Comparison of ENCODE assay signal across 18 cellular contexts in genomic region chr6:166747644-166748595, GRCh38.
DNase-seq lines count a peak whose midpoint lies in the region; ATAC-seq and TF ChIP-seq lines count a peak whose summit lies in the region.
"Had no signal": no experiment of that assay in that cellular context is flagged by ENCODE, and none has a peak within 500 bp of the region (broad histone marks: within the 10 kb centered on the region; RNA-seq: fewer than 3 reads in every experiment).

No MANE protein-coding gene starts in this region.

- CTCF ChIA-PET in PC-3 (lab: Charles Lee) (no interaction called here), GM10248 (lab: Yijun Ruan, JAX) (no interaction called here)

- BruUV-seq in PC-3 (replicated peaks; lab: Mats Ljungman, UMichigan) = no TSS peak

- no peaks in the 10 kb centered on the region for H3F3A ChIP-seq in PC-3 (ENCODE audit: low read length, unreplicated experiment)

- H3K27me3 ChIP-seq in PC-3 (ENCODE audit: low read length) (no peaks in the 10 kb centered on the region), prostate gland (replicated peaks; ENCODE audit: insufficient read depth) (no peaks in the 10 kb centered on the region)
- H3K27me3 ChIP-seq: dorsolateral prefrontal cortex, upper lobe of left lung had no signal

- ATAC-seq in PC-3 (peak; percentile 33), HG03432 (IDR thresholded peaks at IDR 0.05; ENCODE audit: unreplicated experiment) (no peak)
- ATAC-seq: activated naive CD8-positive, alpha-beta T cell treated with anti-CD3 and anti-CD28 coated beads, Interleukin-2, amount 50 U/mL, for 24 hours; CD8-positive, alpha-beta T cell; right cardiac atrium had no signal

- H3K4me1 ChIP-seq in PC-3 (ENCODE audit: insufficient read depth, low read length) = no peaks in the 10 kb centered on the region
- no peaks in the 10 kb centered on the region for H3K4me1 ChIP-seq in prostate gland (replicated peaks)
- H3K4me1 ChIP-seq: HAP-1, upper lobe of left lung had no signal

- WGBS in prostate gland = 50% methylated on average over 25 of the region's 29 CpGs

- no peaks in the 10 kb centered on the region for H4K20me1 ChIP-seq in PC-3 (ENCODE audit: low read length)

- no peak overlapping the region for H3K9ac ChIP-seq in PC-3 (ENCODE audit: low read length)

- no peak for TF ChIP-seq POLR2A in prostate gland (IDR thresholded peaks at IDR 0.05)

- H3K4me2 ChIP-seq in PC-3 (ENCODE audit: low read length) = no peak overlapping the region

- no peak overlapping the region for H2AFZ ChIP-seq in PC-3 (ENCODE audit: low read length)

- peak; percentile 53 for DNase-seq in activated effector memory CD4-positive, alpha-beta T cell treated with anti-CD3 and anti-CD28 coated beads, Interleukin-2, amount 50 U/mL, for 16 hours
- no peak for DNase-seq in activated effector memory CD4-positive, alpha-beta T cell treated with Interleukin-2 at 50 U/mL for 16 hours
- DNase-seq in PC-3 (no peak), fibroblast of pulmonary artery (ENCODE audit: low read depth) (peak; percentile 5), prostate gland (ENCODE audit: low spot score) (no peak), NCI-H524 treated with DMSO at 0.1 percent for 48 hours (lab: John Stamatoyannopoulos, UW) (no peak), GM10248 (ENCODE audit: extremely low spot score) (no peak)
- DNase-seq: activated CD4-positive, CD25-positive, alpha-beta regulatory T cell treated with anti-CD3 and anti-CD28 coated beads, Interleukin-2, amount 50 U/mL, for 72 hours; activated naive CD8-positive, alpha-beta T cell treated with anti-CD3 and anti-CD28 coated beads, Interleukin-2, amount 50 U/mL, for 24 hours; CD8-positive, alpha-beta T cell; DMS79; dorsolateral prefrontal cortex; NCI-H1105 treated with DMSO at 0.1 percent for 48 hours; NCI-H226; right cardiac atrium; upper lobe of left lung had no signal

- no peak for TF ChIP-seq CTCF in PC-3 (conservative IDR thresholded peaks at IDR 0.05; ENCODE audit: low read depth, low read length)
- no peak for TF ChIP-seq CTCF in fibroblast of pulmonary artery (IDR thresholded peaks at IDR 0.05; ENCODE audit: low read length, missing control alignments)
- TF ChIP-seq CTCF in prostate gland (IDR thresholded peaks at IDR 0.05) = no peak
- TF ChIP-seq CTCF in GM10248 (IDR thresholded peaks at IDR 0.05; ENCODE audit: control extremely low read depth, extremely low read depth, low read depth, missing control alignments) = no peak

- H3K36me3 ChIP-seq in PC-3 (ENCODE audit: low read depth, low read length) (no peaks in the 10 kb centered on the region), prostate gland (no peaks in the 10 kb centered on the region)
- H3K36me3 ChIP-seq: HAP-1, upper lobe of left lung had no signal

- no peaks in the 10 kb centered on the region for H3K9me3 ChIP-seq in PC-3 (ENCODE audit: low read length)
- H3K9me3 ChIP-seq in prostate gland = no peaks in the 10 kb centered on the region
- H3K9me3 ChIP-seq: HAP-1, upper lobe of left lung had no signal

- H3K4me3 ChIP-seq in PC-3 (ENCODE audit: low read length) (no peak overlapping the region), fibroblast of pulmonary artery (replicated peaks; ENCODE audit: low read depth, low read length) (no peak overlapping the region), prostate gland (no peak overlapping the region)
- H3K4me3 ChIP-seq: dorsolateral prefrontal cortex, HAP-1, upper lobe of left lung had no signal

- H3K27ac ChIP-seq in PC-3 (ENCODE audit: low read length) (no peak overlapping the region), prostate gland (no peak overlapping the region)
- H3K27ac ChIP-seq: dorsolateral prefrontal cortex, upper lobe of left lung had no signal

- no peaks in the 10 kb centered on the region for H3K79me2 ChIP-seq in PC-3 (ENCODE audit: low read length)

- POLR2A ChIA-PET in PC-3 (lab: Charles Lee; ENCODE audit: unreplicated experiment) = no interaction called here
- POLR2A ChIA-PET in GM10248 (lab: Yijun Ruan, JAX) = no interaction called here

- H3K9me2 ChIP-seq in PC-3 (replicated peaks; ENCODE audit: low read length) = no peaks in the 10 kb centered on the region

- intact Hi-C loops in PC-3 (cut with micrococcal nuclease) = no loop called here
- intact Hi-C loops in prostate gland (cut with DNase I) = no loop called here

Comparison
In these comparisons a context has a peak if more than half of its experiments do, and no peak if none do; other contexts are left out.
1. DNase-seq: peak in activated effector memory CD4-positive, alpha-beta T cell treated with anti-CD3 and anti-CD28 coated beads, Interleukin-2, amount 50 U/mL, for 16 hours (single experiment) and fibroblast of pulmonary artery (single experiment); none in activated effector memory CD4-positive, alpha-beta T cell treated with Interleukin-2 at 50 U/mL for 16 hours (single experiment), PC-3 (single experiment), prostate gland (single experiment), NCI-H524 treated with DMSO at 0.1 percent for 48 hours (single experiment) and GM10248 (single experiment).